Comparison of ENCODE assay signal across 16 cellular contexts in the genomic region with DNA sequence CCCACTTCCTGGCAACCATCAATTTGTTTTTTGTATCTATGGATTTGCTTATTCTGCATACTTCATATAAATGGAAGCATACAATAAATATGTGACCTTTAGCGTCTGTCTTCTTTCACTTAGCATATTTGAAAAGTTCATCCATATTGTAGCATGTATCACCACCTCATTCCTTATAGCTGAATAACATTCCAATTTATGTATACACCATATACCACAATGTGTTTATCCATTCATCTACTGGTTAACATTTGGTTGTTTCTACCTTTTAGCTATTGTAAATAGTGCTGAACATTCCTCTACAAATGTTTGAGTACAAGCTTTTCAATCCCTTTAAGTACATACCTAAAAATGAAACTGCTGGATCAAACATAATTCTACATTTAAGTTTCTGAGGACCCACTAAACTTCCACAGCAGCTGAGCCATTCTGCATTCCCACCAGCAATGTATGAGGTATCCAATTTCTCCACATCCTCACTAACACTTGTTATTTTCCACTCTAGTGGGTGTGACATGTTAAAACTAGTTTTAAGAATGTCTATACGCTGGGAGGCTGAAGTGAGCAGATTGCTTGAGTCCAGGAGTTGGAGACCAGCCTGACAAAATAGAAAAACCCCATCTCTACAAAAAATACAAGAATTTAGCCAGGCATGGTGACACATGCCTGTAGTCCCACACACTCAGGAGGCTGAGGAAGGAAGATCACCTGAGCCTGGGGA. TPM values are rescaled to one million over a fixed set of nuclear protein-coding genes. Genes with fewer than 3 reads are reported as not detected.
DNase-seq lines count a peak whose midpoint lies in the region; ATAC-seq and TF ChIP-seq lines count a peak whose summit lies in the region.
"Had no signal": no experiment of that assay in that cellular context is flagged by ENCODE, and none has a peak within 500 bp of the region (broad histone marks: within the 10 kb centered on the region; RNA-seq: fewer than 3 reads in every experiment).

No MANE protein-coding gene starts in this region.

- no peaks in the 10 kb centered on the region for H3K36me3 Mint-ChIP-seq in MCF 10A (ENCODE audit: insufficient read depth, unreplicated experiment)
- H3K36me3 Mint-ChIP-seq: immature natural killer cell; stimulated activated effector memory CD8-positive, alpha-beta T cell treated with anti-CD3 and anti-CD28 coated beads, Interleukin-12 subunit alpha, Interleukin-12 subunit beta, amount 100 ng/mL, for 72 hours had no signal

- H3K27ac ChIP-seq in breast epithelium (no peak overlapping the region), SK-N-MC (0 out of 2 replicates have a peak overlapping the region, but pooled peaks have one; percentile 19)
- H3K27ac ChIP-seq: A549, epithelial cell of prostate had no signal

- no peak for ATAC-seq in GM21619 (IDR thresholded peaks at IDR 0.05; ENCODE audit: unreplicated experiment)
- ATAC-seq in HG02571 (IDR thresholded peaks at IDR 0.05; ENCODE audit: unreplicated experiment) = no peak
- ATAC-seq: A549; HepG2; stimulated activated effector memory CD8-positive, alpha-beta T cell treated with anti-CD3 and anti-CD28 coated beads, Interleukin-12 subunit alpha, Interleukin-12 subunit beta, amount 100 ng/mL, for 72 hours had no signal

- H3K27ac Mint-ChIP-seq in MCF 10A (ENCODE audit: low read depth, unreplicated experiment) = peak overlapping the region; percentile 82
- H3K27ac Mint-ChIP-seq: activated B cell treated with CpG ODN at 0.5 μM for 24 hours; activated T-cell treated with anti-CD3 and anti-CD28 coated beads, Interleukin-2, amount 50 U/mL, for 24 hours; immature natural killer cell; stimulated activated effector memory CD8-positive, alpha-beta T cell treated with anti-CD3 and anti-CD28 coated beads, Interleukin-12 subunit alpha, Interleukin-12 subunit beta, amount 100 ng/mL, for 72 hours had no signal

- TF ChIP-seq CTCF in MCF 10A (IDR thresholded peaks at IDR 0.05; ENCODE audit: unreplicated experiment) (no peak), breast epithelium (IDR thresholded peaks at IDR 0.05) (peak in 1 of 3 donors; percentile 8)

- no peak overlapping the region for H3K4me3 ChIP-seq in breast epithelium
- no peak overlapping the region for H3K4me3 ChIP-seq in SK-N-MC
- H3K4me3 ChIP-seq: A549 had no signal

- H3K9me3 Mint-ChIP-seq in MCF 10A (ENCODE audit: unreplicated experiment) = no peaks in the 10 kb centered on the region
- H3K9me3 Mint-ChIP-seq: activated B cell treated with CpG ODN at 0.5 μM for 24 hours; activated T-cell treated with anti-CD3 and anti-CD28 coated beads, Interleukin-2, amount 50 U/mL, for 24 hours; immature natural killer cell; stimulated activated effector memory CD8-positive, alpha-beta T cell treated with anti-CD3 and anti-CD28 coated beads, Interleukin-12 subunit alpha, Interleukin-12 subunit beta, amount 100 ng/mL, for 72 hours had no signal

- intact Hi-C loops in MCF 10A (cut with micrococcal nuclease) (no loop called here), breast epithelium (cut with DNase I; ENCODE audit: low total_unique reads) (loop anchor here (5.0 kb wide), 1 partner anchor 618 kb away; no protein-coding TSS in a partner anchor)

- no peak for TF ChIP-seq POLR2A in breast epithelium (IDR thresholded peaks at IDR 0.05)

- peak overlapping the region; percentile 42 for H3K4me3 Mint-ChIP-seq in MCF 10A (ENCODE audit: unreplicated experiment)
- H3K4me3 Mint-ChIP-seq: activated B cell treated with CpG ODN at 0.5 μM for 24 hours; activated T-cell treated with anti-CD3 and anti-CD28 coated beads, Interleukin-2, amount 50 U/mL, for 24 hours; immature natural killer cell; stimulated activated effector memory CD8-positive, alpha-beta T cell treated with anti-CD3 and anti-CD28 coated beads, Interleukin-12 subunit alpha, Interleukin-12 subunit beta, amount 100 ng/mL, for 72 hours had no signal

- peak; percentile 25 for DNase-seq in MCF 10A (ENCODE audit: unreplicated experiment)
- DNase-seq in breast epithelium (ENCODE audit: low spot score in 2 of 2) = no peak
- DNase-seq in SK-N-MC (ENCODE audit: low read depth, low spot score) = no peak
- DNase-seq in glomerular visceral epithelial cell (ENCODE audit: extremely low spot score) = peak; percentile 12
- DNase-seq in A172 (ENCODE audit: low spot score) = no peak
- DNase-seq in mesenteric fat pad (ENCODE audit: low spot score) = no peak
- DNase-seq: activated B cell treated with CpG ODN at 0.5 μM for 24 hours; activated T-cell treated with anti-CD3 and anti-CD28 coated beads, Interleukin-2, amount 50 U/mL, for 24 hours; immature natural killer cell; NCI-H187 treated with DMSO at 0.1 percent for 48 hours had no signal

- H3K4me1 ChIP-seq in breast epithelium = peaks cover 0 to 10% of the 10 kb centered on the region in 2 donors

- no peaks in the 10 kb centered on the region for H3K9me3 ChIP-seq in breast epithelium
- no peaks in the 10 kb centered on the region for H3K9me3 ChIP-seq in SK-N-MC (ENCODE audit: low read depth, low read length)
- H3K9me3 ChIP-seq: A549 had no signal

- H3K36me3 ChIP-seq in breast epithelium = no peaks in the 10 kb centered on the region
- H3K36me3 ChIP-seq in SK-N-MC (ENCODE audit: insufficient read depth, low read length) = no peaks in the 10 kb centered on the region

- POLR2A ChIA-PET in MCF 10A (lab: Yijun Ruan, JAX) = interaction anchor here (0.7 to 2.2 kb wide), 4 partner anchors 8 to 67 kb away, joined by 3 to 6 read pairs (median 4); a partner anchor contains a TSS

- CTCF ChIA-PET in MCF 10A (lab: Yijun Ruan, JAX) = interaction anchor here (1.3 kb wide), 1 partner anchor 23 kb away, joined by 3 read pairs; no protein-coding TSS in a partner anchor

- BruUV-seq in MCF 10A (replicated peaks; lab: Mats Ljungman, UMichigan) = no TSS peak

- H3K27me3 ChIP-seq in breast epithelium = no peaks in the 10 kb centered on the region

- no peaks in the 10 kb centered on the region for H3K27me3 Mint-ChIP-seq in MCF 10A (ENCODE audit: insufficient read depth, unreplicated experiment)
- H3K27me3 Mint-ChIP-seq: activated B cell treated with CpG ODN at 0.5 μM for 24 hours; activated T-cell treated with anti-CD3 and anti-CD28 coated beads, Interleukin-2, amount 50 U/mL, for 24 hours had no signal

- H3K9ac ChIP-seq in SK-N-MC (ENCODE audit: insufficient read length) = no peak overlapping the region

- H3K4me1 Mint-ChIP-seq in MCF 10A (ENCODE audit: insufficient read depth, unreplicated experiment) = peaks cover 27% of the 10 kb centered on the region

RNA-seq across cellular contexts. Expression of a gene that starts 32.9 kb away (rescaled TPM):
- total RNA-seq in MCF 10A (2022) (22.4 and 23.6 TPM in 2 replicates), breast epithelium (10 to 100 TPM; 28.7 to 33.8 (median 29.0) TPM), mesenteric fat pad (32.4 TPM)
- 12.8 and 13.1 TPM in 2 replicates for total RNA-seq in A172 (2014; rRNA removed; shearing (Covaris generic))

Comparison
In these comparisons a context has a peak if more than half of its experiments do, and no peak if none do; other contexts are left out.
1. DNase-seq: peak in MCF 10A (single experiment) and glomerular visceral epithelial cell (single experiment); none in breast epithelium (0 of 2), SK-N-MC (single experiment), A172 (single experiment) and mesenteric fat pad (single experiment).